18 cellular contexts compared by ENCODE assay signal in the genomic region with DNA sequence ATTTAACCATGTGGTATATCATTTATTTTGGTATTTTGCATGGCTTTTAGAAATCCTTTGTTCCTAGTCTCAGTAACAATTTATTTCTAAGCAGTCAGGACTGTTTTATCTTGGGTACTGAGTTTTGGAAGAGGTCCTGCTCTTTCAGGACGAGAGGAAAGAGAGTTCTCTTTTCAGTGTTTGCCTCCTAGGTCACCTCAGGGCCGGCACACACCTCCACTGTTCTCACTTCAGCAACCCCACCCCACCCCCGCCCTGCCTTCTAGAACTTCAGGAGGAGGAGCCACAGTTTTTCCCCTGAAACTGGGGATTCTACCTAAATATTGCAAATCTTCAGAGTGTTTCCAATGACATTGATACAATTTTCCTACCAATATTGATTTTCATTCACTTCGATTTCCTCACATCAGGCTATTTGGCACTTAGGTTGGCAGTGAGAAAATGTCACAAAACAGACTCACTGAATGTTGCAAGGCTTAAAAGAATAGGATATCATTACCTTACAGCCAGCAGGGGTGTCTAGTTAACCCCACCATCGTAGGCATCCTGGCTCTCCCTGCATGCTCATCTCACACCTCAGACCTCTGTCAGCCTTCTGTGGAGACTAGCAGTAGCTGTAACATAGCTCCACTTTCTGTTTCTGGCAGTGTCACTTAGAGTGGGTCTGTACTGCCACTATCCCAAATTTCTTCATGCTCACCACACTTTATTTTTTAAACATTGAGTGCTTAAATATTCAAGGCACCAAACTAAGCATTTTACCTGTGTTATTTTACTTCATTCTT. TPM values are rescaled to one million over a fixed set of nuclear protein-coding genes. Genes with fewer than 3 reads are reported as not detected.
A peak's percentile ranks its signal among the peaks of the same experiment; 100 is the strongest.
DNase-seq lines count a peak whose midpoint lies in the region; ATAC-seq and FAIRE-seq lines count a peak whose summit lies in the region.
"Had no signal": no experiment of that assay in that cellular context is flagged by ENCODE, and none has a peak within 500 bp of the region (broad histone marks: within the 10 kb centered on the region; RNA-seq: fewer than 3 reads in every experiment).

No MANE protein-coding gene starts in this region.

- H3K4me3 ChIP-seq in skeletal muscle satellite cell (ENCODE audit: low read length), result no peak overlapping the region
- H3K4me3 ChIP-seq: ascending aorta, mucosa of descending colon, right atrium auricular region had no signal

- peaks cover 4% of the 10 kb centered on the region for H3K27me3 Mint-ChIP-seq in activated naive CD8-positive, alpha-beta T cell treated with anti-CD3 and anti-CD28 coated beads, Interleukin-2, amount 10 ng/mL, durations not matched to agents 7 days and 5 days
- no peaks in the 10 kb centered on the region for H3K27me3 Mint-ChIP-seq in activated naive CD8-positive, alpha-beta T cell treated with anti-CD3 and anti-CD28 coated beads for 36 hours
- H3K27me3 Mint-ChIP-seq in activated naive CD8-positive, alpha-beta T cell treated with anti-CD3 and anti-CD28 coated beads, Interleukin-2, amount 50 U/mL, for 24 hours, result no peaks in the 10 kb centered on the region

- POLR2A ChIA-PET in activated naive CD8-positive, alpha-beta T cell treated with anti-CD3 and anti-CD28 coated beads, Interleukin-2, amount 10 ng/mL, durations not matched to agents 7 days and 5 days (lab: Charles Lee), result interaction anchor here (0.7 to 1.2 kb wide), 2 partner anchors 13 to 24 kb away, joined by 3 to 5 read pairs; no protein-coding TSS in a partner anchor

- H3K9me3 Mint-ChIP-seq in activated naive CD8-positive, alpha-beta T cell treated with anti-CD3 and anti-CD28 coated beads, Interleukin-2, amount 10 ng/mL, durations not matched to agents 7 days and 5 days, result no peaks in the 10 kb centered on the region
- H3K9me3 Mint-ChIP-seq in activated naive CD8-positive, alpha-beta T cell treated with anti-CD3 and anti-CD28 coated beads for 36 hours, result no peaks in the 10 kb centered on the region
- H3K9me3 Mint-ChIP-seq in activated naive CD8-positive, alpha-beta T cell treated with anti-CD3 and anti-CD28 coated beads, Interleukin-2, amount 50 U/mL, for 24 hours, result no peaks in the 10 kb centered on the region
- H3K9me3 Mint-ChIP-seq: CD8-positive, alpha-beta T cell; type B pancreatic cell had no signal

- H3K9ac ChIP-seq in skeletal muscle satellite cell (ENCODE audit: low read depth, low read length), result no peak overlapping the region

- peak; percentile 4 for FAIRE-seq in HTR-8/SVneo (lab: Jason Lieb, UNC)

- no peak overlapping the region for H3K4me3 Mint-ChIP-seq in activated naive CD8-positive, alpha-beta T cell treated with anti-CD3 and anti-CD28 coated beads, Interleukin-2, amount 10 ng/mL, durations not matched to agents 7 days and 5 days
- no peak overlapping the region for H3K4me3 Mint-ChIP-seq in activated naive CD8-positive, alpha-beta T cell treated with anti-CD3 and anti-CD28 coated beads for 36 hours
- no peak overlapping the region for H3K4me3 Mint-ChIP-seq in activated naive CD8-positive, alpha-beta T cell treated with anti-CD3 and anti-CD28 coated beads, Interleukin-2, amount 50 U/mL, for 24 hours
- H3K4me3 Mint-ChIP-seq: CD8-positive, alpha-beta T cell; type B pancreatic cell had no signal

- peaks cover 33% of the 10 kb centered on the region for H3K4me1 Mint-ChIP-seq in activated naive CD8-positive, alpha-beta T cell treated with anti-CD3 and anti-CD28 coated beads, Interleukin-2, amount 10 ng/mL, durations not matched to agents 7 days and 5 days
- peaks cover 60% of the 10 kb centered on the region for H3K4me1 Mint-ChIP-seq in activated naive CD8-positive, alpha-beta T cell treated with anti-CD3 and anti-CD28 coated beads for 36 hours
- H3K4me1 Mint-ChIP-seq in activated naive CD8-positive, alpha-beta T cell treated with anti-CD3 and anti-CD28 coated beads, Interleukin-2, amount 50 U/mL, for 24 hours, result peaks cover 37% of the 10 kb centered on the region

- H3K36me3 ChIP-seq in skeletal muscle satellite cell (ENCODE audit: insufficient read depth, low read length), result no peaks in the 10 kb centered on the region
- H3K36me3 ChIP-seq: ascending aorta, right atrium auricular region had no signal

- DNase-seq in activated naive CD8-positive, alpha-beta T cell treated with anti-CD3 and anti-CD28 coated beads, Interleukin-2, amount 10 ng/mL, durations not matched to agents 7 days and 5 days, result no peak
- DNase-seq in activated naive CD8-positive, alpha-beta T cell treated with anti-CD3 and anti-CD28 coated beads for 36 hours, result no peak
- no peak for DNase-seq in HTR-8/SVneo (ENCODE audit: insufficient read length, low spot score)
- no peak for DNase-seq in activated naive CD8-positive, alpha-beta T cell treated with anti-CD3 and anti-CD28 coated beads, Interleukin-2, amount 50 U/mL, for 24 hours
- no peak for DNase-seq in inferior parietal cortex (ENCODE audit: extremely low spot score)
- no peak for DNase-seq in mesenteric fat pad (ENCODE audit: low spot score)
- no peak for DNase-seq in midbrain (lab: John Stamatoyannopoulos, UW)
- DNase-seq: activated gamma-delta T cell treated with Interleukin-2 at 50 U/mL for 16 hours; CD8-positive, alpha-beta T cell; hypothalamus; MM.1S; mucosa of descending colon; NCI-H1694; RPMI8226 had no signal

- H3K4me1 ChIP-seq in skeletal muscle satellite cell (ENCODE audit: control insufficient read depth, insufficient read depth, low read length), result peaks cover 18% of the 10 kb centered on the region

- no peak overlapping the region for H3K27ac Mint-ChIP-seq in activated naive CD8-positive, alpha-beta T cell treated with anti-CD3 and anti-CD28 coated beads, Interleukin-2, amount 10 ng/mL, durations not matched to agents 7 days and 5 days
- no peak overlapping the region for H3K27ac Mint-ChIP-seq in activated naive CD8-positive, alpha-beta T cell treated with anti-CD3 and anti-CD28 coated beads for 36 hours
- H3K27ac Mint-ChIP-seq in activated naive CD8-positive, alpha-beta T cell treated with anti-CD3 and anti-CD28 coated beads, Interleukin-2, amount 50 U/mL, for 24 hours, result no peak overlapping the region
- H3K27ac Mint-ChIP-seq: CD8-positive, alpha-beta T cell; type B pancreatic cell had no signal

- H3K27me3 ChIP-seq in skeletal muscle satellite cell (ENCODE audit: control insufficient read depth, insufficient read depth, low read length), result no peaks in the 10 kb centered on the region
- H3K27me3 ChIP-seq: ascending aorta, right atrium auricular region had no signal

- H3K4me2 ChIP-seq in skeletal muscle satellite cell (ENCODE audit: low read length), result peak overlapping the region; percentile 47

- H3K36me3 Mint-ChIP-seq in activated naive CD8-positive, alpha-beta T cell treated with anti-CD3 and anti-CD28 coated beads, Interleukin-2, amount 10 ng/mL, durations not matched to agents 7 days and 5 days, result no peaks in the 10 kb centered on the region
- H3K36me3 Mint-ChIP-seq in activated naive CD8-positive, alpha-beta T cell treated with anti-CD3 and anti-CD28 coated beads for 36 hours, result no peaks in the 10 kb centered on the region
- H3K36me3 Mint-ChIP-seq in activated naive CD8-positive, alpha-beta T cell treated with anti-CD3 and anti-CD28 coated beads, Interleukin-2, amount 50 U/mL, for 24 hours (ENCODE audit: low read depth), result no peaks in the 10 kb centered on the region
- H3K36me3 Mint-ChIP-seq: CD8-positive, alpha-beta T cell; type B pancreatic cell had no signal

- H3K9me3 ChIP-seq in skeletal muscle satellite cell (replicated peaks; ENCODE audit: low read length), result no peaks in the 10 kb centered on the region
- H3K9me3 ChIP-seq: ascending aorta, mucosa of descending colon, right atrium auricular region had no signal

- peak; percentile 50 for ATAC-seq in activated naive CD8-positive, alpha-beta T cell treated with anti-CD3 and anti-CD28 coated beads, Interleukin-2, amount 10 ng/mL, durations not matched to agents 7 days and 5 days (ENCODE audit: low read depth)
- ATAC-seq in activated naive CD8-positive, alpha-beta T cell treated with anti-CD3 and anti-CD28 coated beads, Interleukin-2, amount 50 U/mL, for 24 hours, result peak; percentile 51

RNA-seq across cellular contexts. Expression of gene IGIP, which starts 5.4 kb away (rescaled TPM):
- total RNA-seq in activated naive CD8-positive, alpha-beta T cell treated with anti-CD3 and anti-CD28 coated beads, Interleukin-2, amount 10 ng/mL, durations not matched to agents 7 days and 5 days, result 1 to 10 TPM; 6.9 to 7.3 TPM
- total RNA-seq in activated naive CD8-positive, alpha-beta T cell treated with anti-CD3 and anti-CD28 coated beads for 36 hours, result 1 to 10 TPM; 1.2 to 1.3 TPM
- 3.7 and 4.1 TPM in 2 replicates for total RNA-seq in skeletal muscle satellite cell (2012; rRNA removed)
- 13.3 TPM for total RNA-seq in mesenteric fat pad

RNA-seq across cellular contexts. Expression of gene PURA, which starts 17.2 kb away (rescaled TPM):
- total RNA-seq in activated naive CD8-positive, alpha-beta T cell treated with anti-CD3 and anti-CD28 coated beads, Interleukin-2, amount 10 ng/mL, durations not matched to agents 7 days and 5 days, result 10 to 100 TPM; 19.8 TPM
- total RNA-seq in activated naive CD8-positive, alpha-beta T cell treated with anti-CD3 and anti-CD28 coated beads for 36 hours, result 1 to 10 TPM; 9.7 to 9.9 TPM
- total RNA-seq in skeletal muscle satellite cell (2012; rRNA removed), result 12.7 and 13.4 TPM in 2 replicates
- 23.5 TPM for total RNA-seq in mesenteric fat pad

RNA-seq across cellular contexts. Expression of gene CYSTM1, which starts 43.8 kb away (rescaled TPM):
- total RNA-seq in activated naive CD8-positive, alpha-beta T cell treated with anti-CD3 and anti-CD28 coated beads, Interleukin-2, amount 10 ng/mL, durations not matched to agents 7 days and 5 days, result 10 to 100 TPM; 12.1 to 13.5 TPM
- 10 to 100 TPM; 16.0 to 17.0 TPM for total RNA-seq in activated naive CD8-positive, alpha-beta T cell treated with anti-CD3 and anti-CD28 coated beads for 36 hours
- 26.2 and 29.7 TPM in 2 replicates for total RNA-seq in skeletal muscle satellite cell (2012; rRNA removed)
- 104 TPM for total RNA-seq in mesenteric fat pad
